Comparison of ENCODE assay signal across 12 cellular contexts in genomic region chr7:43569424-43569823, GRCh38. TPM values are rescaled to one million over a fixed set of nuclear protein-coding genes. Genes with fewer than 3 reads are reported as not detected.
A peak's percentile ranks its signal among the peaks of the same experiment; 100 is the strongest.
DNase-seq lines count a peak whose midpoint lies in the region; ATAC-seq, FAIRE-seq and TF ChIP-seq lines count a peak whose summit lies in the region.
"Had no signal": no experiment of that assay in that cellular context is flagged by ENCODE, and none has a peak within 500 bp of the region (broad histone marks: within the 10 kb centered on the region; RNA-seq: fewer than 3 reads in every experiment).

No MANE protein-coding gene starts in this region.

- no peaks in the 10 kb centered on the region for H3K36me3 ChIP-seq in breast epithelium
- H3K36me3 ChIP-seq in astrocyte (ENCODE audit: insufficient read depth, low read length), result no peaks in the 10 kb centered on the region
- H3K36me3 ChIP-seq in pancreas, result no peaks in the 10 kb centered on the region
- H3K36me3 ChIP-seq: uterus had no signal

- no peaks in the 10 kb centered on the region for H3K27me3 Mint-ChIP-seq in MCF 10A (ENCODE audit: insufficient read depth, unreplicated experiment)
- no peaks in the 10 kb centered on the region for H3K27me3 Mint-ChIP-seq in astrocyte (ENCODE audit: low read depth, unreplicated experiment)
- peaks cover 5% of the 10 kb centered on the region for H3K27me3 Mint-ChIP-seq in osteocyte (ENCODE audit: unreplicated experiment)

- H3K27ac Mint-ChIP-seq in MCF 10A (ENCODE audit: low read depth, unreplicated experiment), result peak overlapping the region; percentile 95
- peak overlapping the region; percentile 97 for H3K27ac Mint-ChIP-seq in astrocyte (ENCODE audit: unreplicated experiment)
- no peak overlapping the region for H3K27ac Mint-ChIP-seq in osteocyte (ENCODE audit: unreplicated experiment)
- H3K27ac Mint-ChIP-seq: activated B cell treated with CpG ODN at 0.5 μM for 24 hours, B cell, IgD-negative memory B cell had no signal

- peak overlapping the region; percentile 43 for H3K4me2 ChIP-seq in astrocyte (ENCODE audit: low read length)

- no peaks in the 10 kb centered on the region for H4K20me1 ChIP-seq in astrocyte (ENCODE audit: insufficient read depth, low read length)

- 79% methylated on average over 4 of the region's 4 CpGs for WGBS in pancreas, 2 donors

- H3K36me3 Mint-ChIP-seq in MCF 10A (ENCODE audit: insufficient read depth, unreplicated experiment), result no peaks in the 10 kb centered on the region
- no peaks in the 10 kb centered on the region for H3K36me3 Mint-ChIP-seq in astrocyte (ENCODE audit: low read depth, unreplicated experiment)
- no peaks in the 10 kb centered on the region for H3K36me3 Mint-ChIP-seq in osteocyte (ENCODE audit: unreplicated experiment)
- H3K36me3 Mint-ChIP-seq: IgD-negative memory B cell had no signal

- H2AFZ ChIP-seq in astrocyte (ENCODE audit: low read depth, low read length), result peak overlapping the region; percentile 6

- peak overlapping the region in 1 of 2 donors; percentile 73 for H3K27ac ChIP-seq in breast epithelium
- H3K27ac ChIP-seq in astrocyte (ENCODE audit: low read depth, low read length), result peak overlapping the region; percentile 86
- H3K27ac ChIP-seq in pancreas, result no peak overlapping the region
- H3K27ac ChIP-seq: uterus had no signal

- peak overlapping the region; percentile 33 for H3K9ac ChIP-seq in astrocyte (ENCODE audit: low read length)

- no peak overlapping the region for H3K4me3 ChIP-seq in breast epithelium
- no peak overlapping the region for H3K4me3 ChIP-seq in astrocyte (ENCODE audit: insufficient read depth, low read depth, low read length)
- no peak overlapping the region for H3K4me3 ChIP-seq in pancreas
- H3K4me3 ChIP-seq: uterus had no signal

- BruUV-seq in MCF 10A (replicated peaks; lab: Mats Ljungman, UMichigan), result no TSS peak

- ATAC-seq in HG03095 (IDR thresholded peaks at IDR 0.05; ENCODE audit: unreplicated experiment), result peak; percentile 60
- ATAC-seq in pancreas, result no peak

- no peak for TF ChIP-seq CTCF in MCF 10A (IDR thresholded peaks at IDR 0.05; ENCODE audit: unreplicated experiment)
- TF ChIP-seq CTCF in breast epithelium (IDR thresholded peaks at IDR 0.05), result no peak
- TF ChIP-seq CTCF in astrocyte (IDR thresholded peaks at IDR 0.05; ENCODE audit: insufficient read depth, low read depth, low read length), result no peak
- TF ChIP-seq CTCF in pancreas (IDR thresholded peaks at IDR 0.05), result no peak
- no peak for TF ChIP-seq CTCF in osteocyte (IDR thresholded peaks at IDR 0.05)

- POLR2A ChIA-PET in MCF 10A (lab: Yijun Ruan, JAX), result interaction anchor here (0.7 to 8.5 kb wide), 18 partner anchors 9 to 638 kb away, joined by 3 to 176 read pairs (median 4); partner anchors contain the start of genes COA1, MRPL32, PSMA2 and STK17A

- CTCF ChIA-PET in MCF 10A (lab: Yijun Ruan, JAX), result interaction anchor here (0.6 to 2.4 kb wide), 6 partner anchors 10 to 270 kb away, joined by 3 to 16 read pairs (median 5); partner anchors contain the start of gene STK17A

- intact Hi-C loops in MCF 10A (cut with micrococcal nuclease) (no loop called here), breast epithelium (cut with DNase I; ENCODE audit: low total_unique reads) (no loop called here), pancreas (cut with DNase I) (no loop called here)

- H3K4me1 ChIP-seq in breast epithelium (no peaks in the 10 kb centered on the region), astrocyte (ENCODE audit: insufficient read depth, low read length) (peaks cover 24% of the 10 kb centered on the region), pancreas (no peaks in the 10 kb centered on the region)
- H3K4me1 ChIP-seq: uterus had no signal

- H3K4me3 Mint-ChIP-seq in MCF 10A (ENCODE audit: unreplicated experiment), result no peak overlapping the region
- H3K4me3 Mint-ChIP-seq in astrocyte (ENCODE audit: unreplicated experiment), result no peak overlapping the region
- H3K4me3 Mint-ChIP-seq in osteocyte (ENCODE audit: unreplicated experiment), result no peak overlapping the region
- H3K4me3 Mint-ChIP-seq: activated B cell treated with CpG ODN at 0.5 μM for 24 hours, B cell, IgD-negative memory B cell had no signal

- DNase-seq in MCF 10A (ENCODE audit: unreplicated experiment) (peak; percentile 83), breast epithelium (ENCODE audit: low spot score in 2 of 2) (no peak), astrocyte (ENCODE audit: low read depth) (peak; percentile 95), NCI-H1092 (lab: John Stamatoyannopoulos, UW) (no peak), pancreas (no peak), osteocyte (ENCODE audit: extremely low spot score, unreplicated experiment) (no peak), activated gamma-delta T cell treated with Interleukin-2 at 50 U/mL for 16 hours (no peak)
- DNase-seq: activated B cell treated with CpG ODN at 0.5 μM for 24 hours, uterus had no signal

- peaks cover 32% of the 10 kb centered on the region for H3K4me1 Mint-ChIP-seq in MCF 10A (ENCODE audit: insufficient read depth, unreplicated experiment)
- peaks cover 32% of the 10 kb centered on the region for H3K4me1 Mint-ChIP-seq in astrocyte (ENCODE audit: low read depth, unreplicated experiment)
- H3K4me1 Mint-ChIP-seq in osteocyte (ENCODE audit: unreplicated experiment), result peaks cover 6% of the 10 kb centered on the region
- H3K4me1 Mint-ChIP-seq: B cell had no signal

- H3K79me2 ChIP-seq in astrocyte (ENCODE audit: insufficient read depth, low read length), result no peaks in the 10 kb centered on the region

- FAIRE-seq in astrocyte (lab: Jason Lieb, UNC), result no peak
- no peak for FAIRE-seq in pancreas (lab: Jason Lieb, UNC)

- no peaks in the 10 kb centered on the region for H3K9me3 ChIP-seq in breast epithelium
- no peaks in the 10 kb centered on the region for H3K9me3 ChIP-seq in astrocyte (ENCODE audit: insufficient read depth, low read depth, low read length)
- no peaks in the 10 kb centered on the region for H3K9me3 ChIP-seq in pancreas
- H3K9me3 ChIP-seq: uterus had no signal

- H3K9me3 Mint-ChIP-seq in MCF 10A (ENCODE audit: unreplicated experiment) (no peaks in the 10 kb centered on the region), astrocyte (ENCODE audit: unreplicated experiment) (no peaks in the 10 kb centered on the region), osteocyte (ENCODE audit: unreplicated experiment) (no peaks in the 10 kb centered on the region)
- H3K9me3 Mint-ChIP-seq: activated B cell treated with CpG ODN at 0.5 μM for 24 hours, IgD-negative memory B cell had no signal

- H3K27me3 ChIP-seq in breast epithelium, result no peaks in the 10 kb centered on the region
- H3K27me3 ChIP-seq in astrocyte (ENCODE audit: insufficient read depth, low read length), result no peaks in the 10 kb centered on the region
- no peaks in the 10 kb centered on the region for H3K27me3 ChIP-seq in pancreas
- H3K27me3 ChIP-seq: uterus had no signal

- no peak for TF ChIP-seq POLR2A in breast epithelium (IDR thresholded peaks at IDR 0.05)

RNA-seq across cellular contexts. Expression of gene STK17A, which starts 13.5 kb away (rescaled TPM):
- total RNA-seq in MCF 10A (2022) (27.2 and 51.6 TPM in 2 replicates), breast epithelium (10 to 100 TPM; 13.3 to 24.3 (median 24.1) TPM), astrocyte (38.4 and 39.1 TPM in 2 replicates), pancreas (10 to 100 TPM in 4 of 6 donors, 1 to 10 TPM in 2; 9.4 to 19.3 (median 11.7) TPM), osteocyte (12.6 and 13.0 TPM in 2 replicates)
- 10 to 100 TPM in 1 of 2 donors, 1 to 10 TPM in 1; 7.0 to 11.7 TPM for polyA plus RNA-seq in pancreas

Comparison
In these comparisons a context has a peak if more than half of its experiments do, and no peak if none do; other contexts are left out.
1. DNase-seq: peak in MCF 10A (single experiment) and astrocyte (single experiment); none in breast epithelium (0 of 2), NCI-H1092 (single experiment), pancreas (0 of 6), osteocyte (single experiment) and activated gamma-delta T cell treated with Interleukin-2 at 50 U/mL for 16 hours (single experiment).